ENCODE assay signal across 2 cellular contexts in genomic region chr22:42914511-42915076, GRCh38.
TF ChIP-seq lines count a peak whose summit lies in the region.

No MANE protein-coding gene starts in this region.

TF ChIP-seq in WTC11, 78 proteins besides CTCF, POLR2A, EP300 and RAD21:
- TF ChIP-seq FOXP4 (CRISPR knock-in tag; IDR thresholded peaks at IDR 0.05) (no peak), GABPB1 (CRISPR knock-in tag; IDR thresholded peaks at IDR 0.05) (0 out of 2 replicates have a peak, but pooled peaks have one; percentile 16)

TF ChIP-seq in HepG2, 621 proteins besides CTCF, POLR2A, EP300 and RAD21:
- TF ChIP-seq ZNF260 (CRISPR knock-in tag; IDR thresholded peaks at IDR 0.05; ENCODE audit: borderline replicate concordance, low read depth): no peak
- no peak for TF ChIP-seq JARID2 (CRISPR knock-in tag; IDR thresholded peaks at IDR 0.05; ENCODE audit: insufficient replicate concordance)
- TF ChIP-seq ZNF83 (CRISPR knock-in tag; IDR thresholded peaks at IDR 0.05; ENCODE audit: borderline replicate concordance): no peak
- no peak for TF ChIP-seq NFRKB (IDR thresholded peaks at IDR 0.05)
- TF ChIP-seq MXD1 (CRISPR knock-in tag; IDR thresholded peaks at IDR 0.05): 0 out of 2 replicates have a peak, but pooled peaks have one; percentile 35
- TF ChIP-seq ZNF552 (CRISPR knock-in tag; IDR thresholded peaks at IDR 0.05; ENCODE audit: borderline replicate concordance): no peak
- TF ChIP-seq SMC3 (IDR thresholded peaks at IDR 0.05; ENCODE audit: low read length): no peak
- peak; percentile 82 for TF ChIP-seq ZNF3 (CRISPR knock-in tag; IDR thresholded peaks at IDR 0.05)
- 0 out of 2 replicates have a peak, but pooled peaks have one; percentile 5 for TF ChIP-seq ZNF605 (CRISPR knock-in tag; IDR thresholded peaks at IDR 0.05)
- TF ChIP-seq ZNF558 (CRISPR knock-in tag; IDR thresholded peaks at IDR 0.05; ENCODE audit: borderline replicate concordance): no peak
- TF ChIP-seq, protein P1, sequence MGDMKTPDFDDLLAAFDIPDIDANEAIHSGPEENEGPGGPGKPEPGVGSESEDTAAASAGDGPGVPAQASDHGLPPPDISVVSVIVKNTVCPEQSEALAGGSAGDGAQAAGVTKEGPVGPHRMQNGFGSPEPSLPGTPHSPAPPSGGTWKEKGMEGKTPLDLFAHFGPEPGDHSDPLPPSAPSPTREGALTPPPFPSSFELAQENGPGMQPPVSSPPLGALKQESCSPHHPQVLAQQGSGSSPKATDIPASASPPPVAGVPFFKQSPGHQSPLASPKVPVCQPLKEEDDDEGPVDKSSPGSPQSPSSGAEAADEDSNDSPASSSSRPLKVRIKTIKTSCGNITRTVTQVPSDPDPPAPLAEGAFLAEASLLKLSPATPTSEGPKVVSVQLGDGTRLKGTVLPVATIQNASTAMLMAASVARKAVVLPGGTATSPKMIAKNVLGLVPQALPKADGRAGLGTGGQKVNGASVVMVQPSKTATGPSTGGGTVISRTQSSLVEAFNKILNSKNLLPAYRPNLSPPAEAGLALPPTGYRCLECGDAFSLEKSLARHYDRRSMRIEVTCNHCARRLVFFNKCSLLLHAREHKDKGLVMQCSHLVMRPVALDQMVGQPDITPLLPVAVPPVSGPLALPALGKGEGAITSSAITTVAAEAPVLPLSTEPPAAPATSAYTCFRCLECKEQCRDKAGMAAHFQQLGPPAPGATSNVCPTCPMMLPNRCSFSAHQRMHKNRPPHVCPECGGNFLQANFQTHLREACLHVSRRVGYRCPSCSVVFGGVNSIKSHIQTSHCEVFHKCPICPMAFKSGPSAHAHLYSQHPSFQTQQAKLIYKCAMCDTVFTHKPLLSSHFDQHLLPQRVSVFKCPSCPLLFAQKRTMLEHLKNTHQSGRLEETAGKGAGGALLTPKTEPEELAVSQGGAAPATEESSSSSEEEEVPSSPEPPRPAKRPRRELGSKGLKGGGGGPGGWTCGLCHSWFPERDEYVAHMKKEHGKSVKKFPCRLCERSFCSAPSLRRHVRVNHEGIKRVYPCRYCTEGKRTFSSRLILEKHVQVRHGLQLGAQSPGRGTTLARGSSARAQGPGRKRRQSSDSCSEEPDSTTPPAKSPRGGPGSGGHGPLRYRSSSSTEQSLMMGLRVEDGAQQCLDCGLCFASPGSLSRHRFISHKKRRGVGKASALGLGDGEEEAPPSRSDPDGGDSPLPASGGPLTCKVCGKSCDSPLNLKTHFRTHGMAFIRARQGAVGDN (CRISPR knock-in tag; IDR thresholded peaks at IDR 0.05): peak; percentile 52
- TF ChIP-seq, protein P2, sequence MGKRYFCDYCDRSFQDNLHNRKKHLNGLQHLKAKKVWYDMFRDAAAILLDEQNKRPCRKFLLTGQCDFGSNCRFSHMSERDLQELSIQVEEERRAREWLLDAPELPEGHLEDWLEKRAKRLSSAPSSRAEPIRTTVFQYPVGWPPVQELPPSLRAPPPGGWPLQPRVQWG (CRISPR knock-in tag; IDR thresholded peaks at IDR 0.05; ENCODE audit: borderline replicate concordance, low read depth): no peak
- TF ChIP-seq, protein P3, sequence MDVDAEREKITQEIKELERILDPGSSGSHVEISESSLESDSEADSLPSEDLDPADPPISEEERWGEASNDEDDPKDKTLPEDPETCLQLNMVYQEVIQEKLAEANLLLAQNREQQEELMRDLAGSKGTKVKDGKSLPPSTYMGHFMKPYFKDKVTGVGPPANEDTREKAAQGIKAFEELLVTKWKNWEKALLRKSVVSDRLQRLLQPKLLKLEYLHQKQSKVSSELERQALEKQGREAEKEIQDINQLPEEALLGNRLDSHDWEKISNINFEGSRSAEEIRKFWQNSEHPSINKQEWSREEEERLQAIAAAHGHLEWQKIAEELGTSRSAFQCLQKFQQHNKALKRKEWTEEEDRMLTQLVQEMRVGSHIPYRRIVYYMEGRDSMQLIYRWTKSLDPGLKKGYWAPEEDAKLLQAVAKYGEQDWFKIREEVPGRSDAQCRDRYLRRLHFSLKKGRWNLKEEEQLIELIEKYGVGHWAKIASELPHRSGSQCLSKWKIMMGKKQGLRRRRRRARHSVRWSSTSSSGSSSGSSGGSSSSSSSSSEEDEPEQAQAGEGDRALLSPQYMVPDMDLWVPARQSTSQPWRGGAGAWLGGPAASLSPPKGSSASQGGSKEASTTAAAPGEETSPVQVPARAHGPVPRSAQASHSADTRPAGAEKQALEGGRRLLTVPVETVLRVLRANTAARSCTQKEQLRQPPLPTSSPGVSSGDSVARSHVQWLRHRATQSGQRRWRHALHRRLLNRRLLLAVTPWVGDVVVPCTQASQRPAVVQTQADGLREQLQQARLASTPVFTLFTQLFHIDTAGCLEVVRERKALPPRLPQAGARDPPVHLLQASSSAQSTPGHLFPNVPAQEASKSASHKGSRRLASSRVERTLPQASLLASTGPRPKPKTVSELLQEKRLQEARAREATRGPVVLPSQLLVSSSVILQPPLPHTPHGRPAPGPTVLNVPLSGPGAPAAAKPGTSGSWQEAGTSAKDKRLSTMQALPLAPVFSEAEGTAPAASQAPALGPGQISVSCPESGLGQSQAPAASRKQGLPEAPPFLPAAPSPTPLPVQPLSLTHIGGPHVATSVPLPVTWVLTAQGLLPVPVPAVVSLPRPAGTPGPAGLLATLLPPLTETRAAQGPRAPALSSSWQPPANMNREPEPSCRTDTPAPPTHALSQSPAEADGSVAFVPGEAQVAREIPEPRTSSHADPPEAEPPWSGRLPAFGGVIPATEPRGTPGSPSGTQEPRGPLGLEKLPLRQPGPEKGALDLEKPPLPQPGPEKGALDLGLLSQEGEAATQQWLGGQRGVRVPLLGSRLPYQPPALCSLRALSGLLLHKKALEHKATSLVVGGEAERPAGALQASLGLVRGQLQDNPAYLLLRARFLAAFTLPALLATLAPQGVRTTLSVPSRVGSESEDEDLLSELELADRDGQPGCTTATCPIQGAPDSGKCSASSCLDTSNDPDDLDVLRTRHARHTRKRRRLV (CRISPR knock-in tag; IDR thresholded peaks at IDR 0.05): no peak
- TF ChIP-seq FOXP1 (IDR thresholded peaks at IDR 0.05): no peak
- no peak for TF ChIP-seq FOXP1 (CRISPR knock-in tag; IDR thresholded peaks at IDR 0.05)
- TF ChIP-seq, protein P4, sequence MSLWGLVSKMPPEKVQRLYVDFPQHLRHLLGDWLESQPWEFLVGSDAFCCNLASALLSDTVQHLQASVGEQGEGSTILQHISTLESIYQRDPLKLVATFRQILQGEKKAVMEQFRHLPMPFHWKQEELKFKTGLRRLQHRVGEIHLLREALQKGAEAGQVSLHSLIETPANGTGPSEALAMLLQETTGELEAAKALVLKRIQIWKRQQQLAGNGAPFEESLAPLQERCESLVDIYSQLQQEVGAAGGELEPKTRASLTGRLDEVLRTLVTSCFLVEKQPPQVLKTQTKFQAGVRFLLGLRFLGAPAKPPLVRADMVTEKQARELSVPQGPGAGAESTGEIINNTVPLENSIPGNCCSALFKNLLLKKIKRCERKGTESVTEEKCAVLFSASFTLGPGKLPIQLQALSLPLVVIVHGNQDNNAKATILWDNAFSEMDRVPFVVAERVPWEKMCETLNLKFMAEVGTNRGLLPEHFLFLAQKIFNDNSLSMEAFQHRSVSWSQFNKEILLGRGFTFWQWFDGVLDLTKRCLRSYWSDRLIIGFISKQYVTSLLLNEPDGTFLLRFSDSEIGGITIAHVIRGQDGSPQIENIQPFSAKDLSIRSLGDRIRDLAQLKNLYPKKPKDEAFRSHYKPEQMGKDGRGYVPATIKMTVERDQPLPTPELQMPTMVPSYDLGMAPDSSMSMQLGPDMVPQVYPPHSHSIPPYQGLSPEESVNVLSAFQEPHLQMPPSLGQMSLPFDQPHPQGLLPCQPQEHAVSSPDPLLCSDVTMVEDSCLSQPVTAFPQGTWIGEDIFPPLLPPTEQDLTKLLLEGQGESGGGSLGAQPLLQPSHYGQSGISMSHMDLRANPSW (CRISPR knock-in tag; IDR thresholded peaks at IDR 0.05; ENCODE audit: borderline replicate concordance): no peak
TF ChIP-seq in HepG2: peak in this region for 4.
